18 cellular contexts compared by ENCODE assay signal in genomic region chr4:100581337-100581736, GRCh38.
A peak's percentile ranks its signal among the peaks of the same experiment; 100 is the strongest.
DNase-seq lines count a peak whose midpoint lies in the region; ATAC-seq and TF ChIP-seq lines count a peak whose summit lies in the region.
"Had no signal": no experiment of that assay in that cellular context is flagged by ENCODE, and none has a peak within 500 bp of the region (broad histone marks: within the 10 kb centered on the region; RNA-seq: fewer than 3 reads in every experiment).

No MANE protein-coding gene starts in this region.

- H3K36me3 ChIP-seq in SK-N-SH (replicated peaks in 1 of 2; ENCODE audit: control insufficient read depth in 1 of 2, insufficient read depth in 2 of 2, low read length in 1 of 2) = no peaks in the 10 kb centered on the region
- H3K36me3 ChIP-seq: heart right ventricle, thyroid gland had no signal

- 65% methylated on average over 2 of the region's 2 CpGs for WGBS in SK-N-SH (ENCODE audit: low lambda C conversion rate)

- no peak for TF ChIP-seq RAD21 in SK-N-SH (IDR thresholded peaks at IDR 0.05; ENCODE audit: low read length)

- no peaks in the 10 kb centered on the region for H3K27me3 ChIP-seq in SK-N-SH (ENCODE audit: insufficient read depth)
- H3K27me3 ChIP-seq: heart right ventricle, thyroid gland had no signal

- H3K9ac ChIP-seq in SK-N-SH = no peak overlapping the region

- DNase-seq in HFF-Myc (ENCODE audit: extremely low read depth, low read depth) (peak; percentile 52), SK-N-SH (no peak), kidney tubule cell (ENCODE audit: low spot score) (peak; percentile 44)
- no peak for DNase-seq in stimulated activated CD4-positive, alpha-beta T cell treated with anti-CD3 and anti-CD28 coated beads, Interleukin-4, amount 100 ng/mL, for 24 hours
- DNase-seq: activated B cell treated with CpG ODN at 0.5 μM for 24 hours; activated naive CD4-positive, alpha-beta T cell treated with anti-CD3 and anti-CD28 coated beads, Interleukin-2, amount 10 ng/mL, durations not matched to agents 7 days and 5 days; heart right ventricle; HFFc6; kidney; NCI-H2107; NCI-H774; stimulated activated CD4-positive, alpha-beta T cell treated with anti-CD3 and anti-CD28 coated beads, Interleukin-2, amount 100 ng/mL, for 48 hours; thyroid gland had no signal

- no peaks in the 10 kb centered on the region for H3K79me2 ChIP-seq in SK-N-SH (ENCODE audit: insufficient read depth)

- peak overlapping the region; percentile 62; the same call in 1 of the 2 replicates for H2AFZ ChIP-seq in SK-N-SH (ENCODE audit: low read depth)

- POLR2A ChIA-PET in SK-N-SH (lab: Yijun Ruan, JAX) = no interaction called here

- TF ChIP-seq CTCF in C4-2B (conservative IDR thresholded peaks at IDR 0.05) (no peak), HFF-Myc (IDR thresholded peaks at IDR 0.05; ENCODE audit: low read depth, low read length, missing control alignments) (no peak), SK-N-SH (IDR thresholded peaks at IDR 0.05) (no peak)

- H3K9me2 ChIP-seq in SK-N-SH = no peaks in the 10 kb centered on the region

- no peaks in the 10 kb centered on the region for H3K4me1 ChIP-seq in SK-N-SH (ENCODE audit: control insufficient read depth in 1 of 2, insufficient read depth in 2 of 2, low read depth in 1 of 2, low read length in 1 of 2)
- H3K4me1 ChIP-seq: heart right ventricle, thyroid gland had no signal

- H3K27ac ChIP-seq in C4-2B = peak overlapping the region; percentile 36; the same call in 1 of the 2 replicates
- no peak overlapping the region for H3K27ac ChIP-seq in SK-N-SH (ENCODE audit: low read depth in 2 of 2, low read length in 1 of 2)
- H3K27ac ChIP-seq: heart right ventricle, thyroid gland had no signal

- no peak for TF ChIP-seq EP300 in SK-N-SH (IDR thresholded peaks at IDR 0.05; ENCODE audit: borderline replicate concordance in 1 of 2, low read depth in 1 of 2, low read length in 1 of 2)

- H3F3A ChIP-seq in SK-N-SH (replicated peaks; ENCODE audit: insufficient read depth) = peaks cover 3% of the 10 kb centered on the region

- CTCF ChIA-PET in SK-N-SH (lab: Yijun Ruan, JAX) = no interaction called here

- no peaks in the 10 kb centered on the region for H3K9me3 ChIP-seq in SK-N-SH
- H3K9me3 ChIP-seq: heart right ventricle, thyroid gland had no signal

- H3K4me3 ChIP-seq in HFF-Myc (replicated peaks; ENCODE audit: low read depth, low read length) (no peak overlapping the region), SK-N-SH (ENCODE audit: low read depth in 2 of 2, low read length in 1 of 2) (no peak overlapping the region)
- H3K4me3 ChIP-seq: heart right ventricle, thyroid gland had no signal

- ATAC-seq in GM19397 (IDR thresholded peaks at IDR 0.05; ENCODE audit: unreplicated experiment) (no peak), GM21367 (IDR thresholded peaks at IDR 0.05; ENCODE audit: unreplicated experiment) (no peak), GM18519 (IDR thresholded peaks at IDR 0.05; ENCODE audit: low FRiP score, unreplicated experiment) (no peak)
- ATAC-seq: heart right ventricle, sciatic nerve had no signal

- no peaks in the 10 kb centered on the region for H4K20me1 ChIP-seq in SK-N-SH (ENCODE audit: insufficient read depth)

- H3K4me2 ChIP-seq in SK-N-SH = no peak overlapping the region

TF ChIP-seq in SK-N-SH, 30 proteins besides CTCF, POLR2A, EP300 and RAD21:
- no peak for TF ChIP-seq GABPA (IDR thresholded peaks at IDR 0.05; ENCODE audit: low read depth)
- no peak for TF ChIP-seq EZH2phosphoT487 (IDR thresholded peaks at IDR 0.05; ENCODE audit: borderline replicate concordance, low read depth)
- no peak for TF ChIP-seq MEF2A (IDR thresholded peaks at IDR 0.05; ENCODE audit: borderline replicate concordance, low read depth)
- no peak for TF ChIP-seq USF2 (IDR thresholded peaks at IDR 0.05; ENCODE audit: borderline replicate concordance, low read depth, low read length)
- peak; percentile 25; the same call in 1 of the 2 replicates for TF ChIP-seq FOSL2 (IDR thresholded peaks at IDR 0.05; ENCODE audit: borderline replicate concordance, low read depth)
- no peak for TF ChIP-seq NFIC (IDR thresholded peaks at IDR 0.05; ENCODE audit: borderline replicate concordance)
- no peak for TF ChIP-seq RCOR1 (IDR thresholded peaks at IDR 0.05; ENCODE audit: low read length)
- no peak for TF ChIP-seq GATA2 (CRISPR knock-in tag; IDR thresholded peaks at IDR 0.05)
- TF ChIP-seq USF1 (IDR thresholded peaks at IDR 0.05; ENCODE audit: borderline replicate concordance, low read depth) = no peak
- TF ChIP-seq JUND (IDR thresholded peaks at IDR 0.05) = no peak
- 0 out of 2 replicates have a peak, but pooled peaks have one; percentile 11 for TF ChIP-seq TCF12 (IDR thresholded peaks at IDR 0.05)
- no peak for TF ChIP-seq SMC3 (IDR thresholded peaks at IDR 0.05; ENCODE audit: low read depth, low read length)

Comparison
In these comparisons a context has a peak if more than half of its experiments do, and no peak if none do; other contexts are left out.
1. DNase-seq: peak in HFF-Myc (single experiment) and kidney tubule cell (single experiment); none in SK-N-SH (single experiment) and stimulated activated CD4-positive, alpha-beta T cell treated with anti-CD3 and anti-CD28 coated beads, Interleukin-4, amount 100 ng/mL, for 24 hours (single experiment).